ENCODE assay signal across 14 cellular contexts in the genomic region with DNA sequence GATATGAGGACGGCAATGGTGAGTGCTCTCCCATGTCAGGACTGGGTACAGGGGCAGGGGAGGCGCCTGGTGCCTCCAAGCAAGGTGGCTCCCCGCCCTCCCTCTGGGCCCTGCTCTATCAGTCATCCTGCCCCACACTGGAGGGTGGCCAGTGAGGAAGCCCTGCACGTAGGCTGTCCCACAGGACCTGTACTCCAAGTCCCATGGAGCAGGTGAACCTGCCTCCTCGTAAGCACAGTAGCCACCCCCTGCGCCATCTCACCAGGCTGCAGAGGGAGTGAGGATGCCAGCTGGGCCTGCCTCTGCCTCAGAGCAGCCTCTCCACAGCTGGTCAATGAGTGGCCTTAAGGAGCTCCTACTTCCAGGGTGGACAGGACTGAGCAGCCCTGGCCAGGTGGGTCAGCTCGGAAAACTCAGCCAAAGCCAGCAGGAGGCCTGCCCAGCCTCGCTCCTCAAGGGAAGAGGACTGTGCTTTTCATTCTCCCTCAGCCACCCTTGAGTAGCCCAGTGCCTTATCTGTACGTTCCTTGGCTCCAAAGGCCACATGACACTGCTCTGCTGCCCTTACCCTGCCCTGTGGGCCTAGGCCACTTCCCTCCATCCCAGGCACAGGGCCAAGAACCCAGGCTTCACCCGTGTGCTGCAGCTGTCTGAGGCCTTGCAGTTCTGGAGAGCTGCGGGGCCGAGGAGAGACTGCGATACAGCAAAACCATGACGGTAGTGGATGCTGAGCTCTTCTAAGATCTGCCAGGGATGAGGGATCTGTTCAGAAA. TPM values are rescaled to one million over a fixed set of nuclear protein-coding genes. Genes with fewer than 3 reads are reported as not detected.
DNase-seq lines count a peak whose midpoint lies in the region; ATAC-seq, FAIRE-seq and TF ChIP-seq lines count a peak whose summit lies in the region.
"Had no signal": no experiment of that assay in that cellular context is flagged by ENCODE, and none has a peak within 500 bp of the region (broad histone marks: within the 10 kb centered on the region; RNA-seq: fewer than 3 reads in every experiment).

No MANE protein-coding gene starts in this region.

- FAIRE-seq in frontal cortex (lab: Jason Lieb, UNC) (no peak), RCC 7860 (lab: Jason Lieb, UNC) (no peak)

- H3K27me3 ChIP-seq in CD4-positive, alpha-beta T cell (ENCODE audit: control insufficient read depth, insufficient read depth, low read length) = no peaks in the 10 kb centered on the region
- H3K27me3 ChIP-seq in esophagus squamous epithelium (no peaks in the 10 kb centered on the region), prostate gland (replicated peaks; ENCODE audit: insufficient read depth) (no peaks in the 10 kb centered on the region)

- no peak for ATAC-seq in CD4-positive, alpha-beta T cell (ENCODE audit: poor library complexity)
- no peak for ATAC-seq in GM18520 (IDR thresholded peaks at IDR 0.05; ENCODE audit: unreplicated experiment)

- no peaks in the 10 kb centered on the region for H3K9me3 ChIP-seq in CD4-positive, alpha-beta T cell (ENCODE audit: control insufficient read depth, low read length)
- H3K9me3 ChIP-seq in esophagus squamous epithelium (no peaks in the 10 kb centered on the region), prostate gland (no peaks in the 10 kb centered on the region)

- H3K27ac Mint-ChIP-seq in CD4-positive, alpha-beta T cell = peak overlapping the region; percentile 24
- H3K27ac Mint-ChIP-seq: activated naive CD4-positive, alpha-beta T cell treated with anti-CD3 and anti-CD28 coated beads for 36 hours had no signal

- CTCF ChIA-PET in CD4-positive, alpha-beta T cell (lab: Charles Lee) = no interaction called here

- H3K27me3 Mint-ChIP-seq in CD4-positive, alpha-beta T cell = no peaks in the 10 kb centered on the region
- H3K27me3 Mint-ChIP-seq: stimulated activated naive CD8-positive, alpha-beta T cell treated with anti-CD3 and anti-CD28 coated beads, Interleukin-15, Interleukin-2, amounts not matched to agents 100 ng/mL and 50 ng/mL, for 24 hours had no signal

- DNase-seq in CD4-positive, alpha-beta T cell = no peak
- DNase-seq in esophagus squamous epithelium (lab: John Stamatoyannopoulos, UW) (no peak), prostate gland (ENCODE audit: low spot score) (no peak), ureter (ENCODE audit: low spot score) (no peak), frontal cortex (ENCODE audit: low spot score in 2 of 2) (no peak), RCC 7860 (ENCODE audit: low spot score) (no peak)
- DNase-seq: activated CD4-positive, CD25-positive, alpha-beta regulatory T cell; activated naive CD4-positive, alpha-beta T cell treated with anti-CD3 and anti-CD28 coated beads for 36 hours; effector CD8-positive, alpha-beta T cell; KBM-7; NCI-H1105 treated with DMSO at 0.1 percent for 48 hours had no signal

- intact Hi-C loops in CD4-positive, alpha-beta T cell (cut with DNase I, micrococcal nuclease) = no loop called here
- intact Hi-C loops in esophagus squamous epithelium (cut with DNase I) = no loop called here
- intact Hi-C loops in prostate gland (cut with DNase I) = no loop called here

- no peak for TF ChIP-seq POLR2A in esophagus squamous epithelium (IDR thresholded peaks at IDR 0.05)
- no peak for TF ChIP-seq POLR2A in prostate gland (IDR thresholded peaks at IDR 0.05)

- no peak overlapping the region for H3K4me3 Mint-ChIP-seq in CD4-positive, alpha-beta T cell
- H3K4me3 Mint-ChIP-seq: activated naive CD4-positive, alpha-beta T cell treated with anti-CD3 and anti-CD28 coated beads for 36 hours; stimulated activated naive CD8-positive, alpha-beta T cell treated with anti-CD3 and anti-CD28 coated beads, Interleukin-15, Interleukin-2, amounts not matched to agents 100 ng/mL and 50 ng/mL, for 24 hours had no signal

- H3K9me3 Mint-ChIP-seq in CD4-positive, alpha-beta T cell = no peaks in the 10 kb centered on the region
- H3K9me3 Mint-ChIP-seq: activated naive CD4-positive, alpha-beta T cell treated with anti-CD3 and anti-CD28 coated beads for 36 hours; stimulated activated naive CD8-positive, alpha-beta T cell treated with anti-CD3 and anti-CD28 coated beads, Interleukin-15, Interleukin-2, amounts not matched to agents 100 ng/mL and 50 ng/mL, for 24 hours had no signal

- peaks cover 57 to 100% (median 76%) of the 10 kb centered on the region in 3 donors for H3K36me3 ChIP-seq in esophagus squamous epithelium
- H3K36me3 ChIP-seq in prostate gland = peaks cover 45 to 67% of the 10 kb centered on the region in 2 donors

- no peak overlapping the region for H3K27ac ChIP-seq in CD4-positive, alpha-beta T cell (ENCODE audit: low read depth, low read length)
- H3K27ac ChIP-seq in VCaP = peak overlapping the region; percentile 29
- peak overlapping the region in 3 of 4 donors; percentile 22 to 32 (median 25) for H3K27ac ChIP-seq in esophagus squamous epithelium
- peak overlapping the region; percentile 11 to 47 for H3K27ac ChIP-seq in prostate gland

- no peak for TF ChIP-seq CTCF in CD4-positive, alpha-beta T cell (IDR thresholded peaks at IDR 0.05)
- TF ChIP-seq CTCF in VCaP (conservative IDR thresholded peaks at IDR 0.05) (no peak), esophagus squamous epithelium (IDR thresholded peaks at IDR 0.05) (no peak), prostate gland (IDR thresholded peaks at IDR 0.05) (no peak)

- peaks cover 0 to 43% (median 0%) of the 10 kb centered on the region in 3 donors for H3K4me1 ChIP-seq in esophagus squamous epithelium
- peaks cover 10% of the 10 kb centered on the region for H3K4me1 ChIP-seq in prostate gland (replicated peaks)

- POLR2A ChIA-PET in CD4-positive, alpha-beta T cell (lab: Charles Lee) = no interaction called here

- H3K4me3 ChIP-seq in esophagus squamous epithelium (no peak overlapping the region), prostate gland (no peak overlapping the region)

- H3K36me3 Mint-ChIP-seq in CD4-positive, alpha-beta T cell (ENCODE audit: low read depth) = peaks cover 84% of the 10 kb centered on the region

- H3K4me1 Mint-ChIP-seq in CD4-positive, alpha-beta T cell (ENCODE audit: low read depth) = no peaks in the 10 kb centered on the region

- WGBS in esophagus squamous epithelium, 2 donors = 74 to 90% methylated on average over 4 to 6 of the region's 14 CpGs
- 71% methylated on average over 14 of the region's 14 CpGs for WGBS in prostate gland

RNA-seq across cellular contexts. Expression of a gene that starts 39.6 kb away (rescaled TPM):
- under 1 TPM; 0.88 to 0.98 TPM for total RNA-seq in CD4-positive, alpha-beta T cell
- total RNA-seq in esophagus squamous epithelium = 1 to 10 TPM in 2 of 4 donors, under 1 TPM in 2; 0.13 to 3.4 (median 0.81) TPM
- total RNA-seq in prostate gland = 1 to 10 TPM; 4.3 to 5.2 TPM
- total RNA-seq in ureter = 3.3 TPM
- total RNA-seq in frontal cortex = 8.6 TPM
